9 cellular contexts compared by ENCODE assay signal in the genomic region with DNA sequence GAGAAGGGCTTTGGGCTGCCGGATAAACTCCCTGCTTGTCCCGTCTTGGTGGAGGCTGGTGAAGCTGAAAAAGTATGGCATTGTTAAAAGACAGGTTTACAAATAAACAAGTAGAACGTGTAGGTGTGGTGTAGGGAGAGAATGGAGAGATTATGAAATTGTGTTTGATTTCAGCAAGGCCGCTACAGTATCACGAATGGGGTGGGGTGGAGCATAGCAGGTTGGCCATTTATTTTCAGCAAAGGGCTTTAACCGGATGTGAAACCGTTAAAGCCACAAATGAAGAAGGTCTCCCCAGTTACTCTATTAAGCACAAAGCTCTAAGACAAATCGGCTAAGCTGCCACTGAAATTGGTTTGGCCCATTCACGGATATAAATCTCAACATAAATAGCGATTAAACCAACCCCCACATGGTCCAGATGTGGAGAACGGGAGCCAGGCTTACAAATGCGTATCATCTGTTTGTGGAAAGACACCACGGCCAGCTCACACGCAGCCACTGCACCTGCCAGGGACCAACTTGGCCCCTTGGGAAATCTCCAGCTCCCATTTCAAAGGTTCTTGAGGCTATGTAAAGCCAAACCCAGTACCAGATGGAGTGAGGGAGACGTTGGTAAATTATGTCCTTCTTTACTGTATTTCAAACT.
A peak's percentile ranks its signal among the peaks of the same experiment; 100 is the strongest.
DNase-seq lines count a peak whose midpoint lies in the region; ATAC-seq and TF ChIP-seq lines count a peak whose summit lies in the region.
"Had no signal": no experiment of that assay in that cellular context is flagged by ENCODE, and none has a peak within 500 bp of the region (broad histone marks: within the 10 kb centered on the region; RNA-seq: fewer than 3 reads in every experiment).

No MANE protein-coding gene starts in this region.

- no peaks in the 10 kb centered on the region for H4K20me1 ChIP-seq in SU-DHL-6 (ENCODE audit: low read depth, low read length)
- no peaks in the 10 kb centered on the region for H4K20me1 ChIP-seq in PC-3 (ENCODE audit: low read length)

- peaks cover 53% of the 10 kb centered on the region for H3F3A ChIP-seq in SU-DHL-6 (ENCODE audit: insufficient read depth)
- no peaks in the 10 kb centered on the region for H3F3A ChIP-seq in PC-3 (ENCODE audit: low read length, unreplicated experiment)

- H3K79me2 ChIP-seq in SU-DHL-6 (ENCODE audit: insufficient read depth, low read length): peaks cover 56% of the 10 kb centered on the region
- H3K79me2 ChIP-seq in PC-3 (ENCODE audit: low read length): no peaks in the 10 kb centered on the region

- H3K4me3 ChIP-seq in SU-DHL-6 (ENCODE audit: insufficient read depth, low read length, poor library complexity, severe bottlenecking): peak overlapping the region; percentile 52
- no peak overlapping the region for H3K4me3 ChIP-seq in PC-3 (ENCODE audit: low read length)

- intact Hi-C loops in PC-3 (cut with micrococcal nuclease): no loop called here

- H3K9me2 ChIP-seq in SU-DHL-6 (replicated peaks; ENCODE audit: insufficient read depth, low read length) (no peaks in the 10 kb centered on the region), PC-3 (replicated peaks; ENCODE audit: low read length) (no peaks in the 10 kb centered on the region)

- H3K27me3 ChIP-seq in SU-DHL-6 (ENCODE audit: low read length): no peaks in the 10 kb centered on the region
- H3K27me3 ChIP-seq in PC-3 (ENCODE audit: low read length): no peaks in the 10 kb centered on the region

- DNase-seq in CD1c-positive myeloid dendritic cell (ENCODE audit: extremely low spot score): peak; percentile 18
- no peak for DNase-seq in PC-3

- ATAC-seq in GM19351 (IDR thresholded peaks at IDR 0.05; ENCODE audit: unreplicated experiment) (peak; percentile 61), HG03520 (IDR thresholded peaks at IDR 0.05; ENCODE audit: unreplicated experiment) (peak; percentile 48), PC-3 (no peak), esophagus mucosa (no peak), HG03469 (IDR thresholded peaks at IDR 0.05; ENCODE audit: unreplicated experiment) (no peak), HG03457 (IDR thresholded peaks at IDR 0.05; ENCODE audit: unreplicated experiment) (no peak)
- ATAC-seq: activated T-helper 17 cell treated with anti-CD3 and anti-CD28 coated beads, Interleukin-2, amount 50 U/mL, for 72 hours had no signal

- POLR2A ChIA-PET in PC-3 (lab: Charles Lee; ENCODE audit: unreplicated experiment): no interaction called here

- CTCF ChIA-PET in PC-3 (lab: Charles Lee): interaction anchor here (0.6 kb wide), 1 partner anchor 66 kb away, joined by 3 read pairs; no protein-coding TSS in a partner anchor

- H3K9me3 ChIP-seq in SU-DHL-6 (ENCODE audit: insufficient read depth, low read length) (no peaks in the 10 kb centered on the region), PC-3 (ENCODE audit: low read length) (no peaks in the 10 kb centered on the region)

- 0 out of 2 replicates have a peak, but pooled peaks cover 3% of the 10 kb centered on the region for H3K36me3 ChIP-seq in SU-DHL-6 (ENCODE audit: low read length)
- peaks cover 3% of the 10 kb centered on the region; the same call in 1 of the 2 replicates for H3K36me3 ChIP-seq in PC-3 (ENCODE audit: low read depth, low read length)

- H3K4me2 ChIP-seq in SU-DHL-6 (ENCODE audit: low read depth, low read length, poor library complexity, severe bottlenecking) (peak overlapping the region; percentile 74), PC-3 (ENCODE audit: low read length) (no peak overlapping the region)

- no peak overlapping the region for H2AFZ ChIP-seq in SU-DHL-6 (ENCODE audit: low read depth, low read length, severe bottlenecking)
- H2AFZ ChIP-seq in PC-3 (ENCODE audit: low read length): no peak overlapping the region

- H3K4me1 ChIP-seq in PC-3 (ENCODE audit: insufficient read depth, low read length): no peaks in the 10 kb centered on the region

- TF ChIP-seq CTCF in SU-DHL-6 (IDR thresholded peaks at IDR 0.05; ENCODE audit: insufficient read depth, low read length, poor library complexity, severe bottlenecking) (no peak), PC-3 (conservative IDR thresholded peaks at IDR 0.05; ENCODE audit: low read depth, low read length) (no peak)

- peak overlapping the region; percentile 96 for H3K27ac ChIP-seq in SU-DHL-6 (ENCODE audit: low read depth, low read length)
- H3K27ac ChIP-seq in PC-3 (ENCODE audit: low read length): no peak overlapping the region

- H3K9ac ChIP-seq in SU-DHL-6 (ENCODE audit: low read length): peak overlapping the region; percentile 67
- H3K9ac ChIP-seq in PC-3 (ENCODE audit: low read length): no peak overlapping the region

- no TSS peak for BruUV-seq in PC-3 (replicated peaks; lab: Mats Ljungman, UMichigan)

Comparison
In these comparisons a context has a peak if more than half of its experiments do, and no peak if none do; other contexts are left out.
1. ATAC-seq: peak in GM19351 (single experiment) and HG03520 (single experiment); none in PC-3 (single experiment), esophagus mucosa (single experiment), HG03469 (single experiment) and HG03457 (single experiment).